8 cellular contexts compared by ENCODE assay signal in the genomic region with DNA sequence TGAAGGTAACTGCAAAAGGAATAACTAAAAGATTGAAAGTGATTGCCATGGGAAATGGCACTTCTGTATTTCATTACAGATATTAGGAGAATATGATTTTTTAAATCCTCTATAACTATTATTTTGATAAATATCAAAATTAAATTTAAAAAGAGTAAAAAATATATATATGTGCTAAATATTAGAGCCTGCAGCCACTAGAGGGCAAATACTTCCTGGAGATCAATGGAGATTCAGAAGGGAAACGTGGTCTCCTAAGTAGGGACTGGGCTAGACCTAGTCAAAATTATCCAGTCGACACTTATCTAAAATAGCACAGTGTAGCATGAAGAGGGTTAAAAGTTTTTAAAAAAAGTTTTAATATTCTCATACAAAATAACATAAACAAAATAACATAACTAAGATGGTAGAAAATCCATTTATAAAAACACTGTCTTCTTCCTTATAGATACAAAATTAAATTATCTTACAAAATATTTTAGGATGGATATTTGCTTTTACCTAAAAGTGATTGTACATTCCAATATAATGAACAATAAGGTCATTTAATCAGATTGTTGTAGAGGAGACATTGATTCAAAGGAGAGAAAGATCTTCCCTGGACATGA.
A peak's percentile ranks its signal among the peaks of the same experiment; 100 is the strongest.
DNase-seq lines count a peak whose midpoint lies in the region; ATAC-seq and TF ChIP-seq lines count a peak whose summit lies in the region.

No MANE protein-coding gene starts in this region.

- H3K4me3 ChIP-seq in H7 (ENCODE audit: insufficient read depth, low read depth, low read length) (no peak overlapping the region), SK-N-SH (ENCODE audit: low read depth in 2 of 2, low read length in 1 of 2) (no peak overlapping the region)

- H3K27ac ChIP-seq in SK-N-SH (ENCODE audit: low read depth in 2 of 2, low read length in 1 of 2), result no peak overlapping the region

- no peak overlapping the region for H3K4me2 ChIP-seq in SK-N-SH

- TF ChIP-seq CTCF in SK-N-SH (IDR thresholded peaks at IDR 0.05), result peak; percentile 64

- H3K27me3 ChIP-seq in H7 (ENCODE audit: control insufficient read depth, insufficient read depth, low read length) (no peaks in the 10 kb centered on the region), SK-N-SH (ENCODE audit: insufficient read depth) (no peaks in the 10 kb centered on the region)

- ATAC-seq in GM19452 (IDR thresholded peaks at IDR 0.05; ENCODE audit: unreplicated experiment) (no peak), HG03135 (IDR thresholded peaks at IDR 0.05; ENCODE audit: unreplicated experiment) (no peak)

- H3K79me2 ChIP-seq in SK-N-SH (ENCODE audit: insufficient read depth), result no peaks in the 10 kb centered on the region

- H3K36me3 ChIP-seq in H7 (replicated peaks; ENCODE audit: control insufficient read depth, insufficient read depth, low read length), result no peaks in the 10 kb centered on the region
- H3K36me3 ChIP-seq in SK-N-SH (replicated peaks in 1 of 2; ENCODE audit: control insufficient read depth in 1 of 2, insufficient read depth in 2 of 2, low read length in 1 of 2), result no peaks in the 10 kb centered on the region

- no peak overlapping the region for H2AFZ ChIP-seq in SK-N-SH (ENCODE audit: low read depth)

- no peaks in the 10 kb centered on the region for H3K4me1 ChIP-seq in SK-N-SH (ENCODE audit: control insufficient read depth in 1 of 2, insufficient read depth in 2 of 2, low read depth in 1 of 2, low read length in 1 of 2)

- DNase-seq in COR-L47 (lab: John Stamatoyannopoulos, UW) (peak; percentile 15), H7 (peak; percentile 0), SK-N-SH (no peak), iris pigment epithelial cell (ENCODE audit: low read depth) (peak; percentile 34), amygdala (lab: John Stamatoyannopoulos, UW) (no peak), SKM-1 (lab: John Stamatoyannopoulos, UW; ENCODE audit: unreplicated experiment) (no peak)

- no peak for TF ChIP-seq EP300 in SK-N-SH (IDR thresholded peaks at IDR 0.05; ENCODE audit: borderline replicate concordance in 1 of 2, low read depth in 1 of 2, low read length in 1 of 2)

- peak; percentile 16; the same call in 1 of the 2 replicates for TF ChIP-seq RAD21 in SK-N-SH (IDR thresholded peaks at IDR 0.05; ENCODE audit: low read length)

- no peak overlapping the region for H3K9ac ChIP-seq in SK-N-SH

- POLR2A ChIA-PET in SK-N-SH (lab: Yijun Ruan, JAX), result no interaction called here

- no peaks in the 10 kb centered on the region for H3K9me3 ChIP-seq in SK-N-SH

- H3K9me2 ChIP-seq in SK-N-SH, result no peaks in the 10 kb centered on the region

- H3F3A ChIP-seq in SK-N-SH (replicated peaks; ENCODE audit: insufficient read depth), result no peaks in the 10 kb centered on the region

- CTCF ChIA-PET in SK-N-SH (lab: Yijun Ruan, JAX), result no interaction called here

- 8% methylated on average over 2 of the region's 2 CpGs for WGBS in SK-N-SH (ENCODE audit: low lambda C conversion rate)

- no peaks in the 10 kb centered on the region for H4K20me1 ChIP-seq in SK-N-SH (ENCODE audit: insufficient read depth)

TF ChIP-seq in SK-N-SH, 30 proteins besides CTCF, POLR2A, EP300 and RAD21:
- TF ChIP-seq, protein P1, sequence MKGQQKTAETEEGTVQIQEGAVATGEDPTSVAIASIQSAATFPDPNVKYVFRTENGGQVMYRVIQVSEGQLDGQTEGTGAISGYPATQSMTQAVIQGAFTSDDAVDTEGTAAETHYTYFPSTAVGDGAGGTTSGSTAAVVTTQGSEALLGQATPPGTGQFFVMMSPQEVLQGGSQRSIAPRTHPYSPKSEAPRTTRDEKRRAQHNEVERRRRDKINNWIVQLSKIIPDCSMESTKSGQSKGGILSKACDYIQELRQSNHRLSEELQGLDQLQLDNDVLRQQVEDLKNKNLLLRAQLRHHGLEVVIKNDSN (IDR thresholded peaks at IDR 0.05; ENCODE audit: borderline replicate concordance, low read depth), result no peak
- TF ChIP-seq, protein P2, sequence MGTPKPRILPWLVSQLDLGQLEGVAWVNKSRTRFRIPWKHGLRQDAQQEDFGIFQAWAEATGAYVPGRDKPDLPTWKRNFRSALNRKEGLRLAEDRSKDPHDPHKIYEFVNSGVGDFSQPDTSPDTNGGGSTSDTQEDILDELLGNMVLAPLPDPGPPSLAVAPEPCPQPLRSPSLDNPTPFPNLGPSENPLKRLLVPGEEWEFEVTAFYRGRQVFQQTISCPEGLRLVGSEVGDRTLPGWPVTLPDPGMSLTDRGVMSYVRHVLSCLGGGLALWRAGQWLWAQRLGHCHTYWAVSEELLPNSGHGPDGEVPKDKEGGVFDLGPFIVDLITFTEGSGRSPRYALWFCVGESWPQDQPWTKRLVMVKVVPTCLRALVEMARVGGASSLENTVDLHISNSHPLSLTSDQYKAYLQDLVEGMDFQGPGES (IDR thresholded peaks at IDR 0.05; ENCODE audit: low read depth, low read length), result no peak
- TF ChIP-seq FOXJ3 (CRISPR knock-in tag; IDR thresholded peaks at IDR 0.05) (no peak), SMC3 (IDR thresholded peaks at IDR 0.05; ENCODE audit: low read depth, low read length) (no peak), GABPA (IDR thresholded peaks at IDR 0.05; ENCODE audit: low read depth) (no peak), RFX5 (IDR thresholded peaks at IDR 0.05; ENCODE audit: low read length) (no peak), TAF1 (IDR thresholded peaks at IDR 0.05; ENCODE audit: borderline replicate concordance, low read depth, low read length) (no peak), FOXM1 (IDR thresholded peaks at IDR 0.05; ENCODE audit: low read depth) (no peak), MEF2A (IDR thresholded peaks at IDR 0.05; ENCODE audit: borderline replicate concordance, low read depth) (no peak), ELF1 (IDR thresholded peaks at IDR 0.05) (no peak), POLR2AphosphoS5 (IDR thresholded peaks at IDR 0.05; ENCODE audit: low read depth, low read length) (no peak), TCF12 (IDR thresholded peaks at IDR 0.05) (no peak), FOSL2 (IDR thresholded peaks at IDR 0.05; ENCODE audit: borderline replicate concordance, low read depth) (no peak)

Comparison
In these comparisons a context has a peak if more than half of its experiments do, and no peak if none do; other contexts are left out.
1. DNase-seq: peak in COR-L47 (single experiment), H7 (single experiment) and iris pigment epithelial cell (single experiment); none in SK-N-SH (single experiment), amygdala (0 of 56) and SKM-1 (single experiment).